ENCODE assay signal across 7 cellular contexts in genomic region chr3:183537295-183537730, GRCh38. TPM values are rescaled to one million over a fixed set of nuclear protein-coding genes. Genes with fewer than 3 reads are reported as not detected.
DNase-seq lines count a peak whose midpoint lies in the region; ATAC-seq and TF ChIP-seq lines count a peak whose summit lies in the region.

No MANE protein-coding gene starts in this region.

- H3K27ac Mint-ChIP-seq in activated B cell treated with CpG ODN at 0.5 μM for 24 hours = peak overlapping the region; percentile 78

- TF ChIP-seq CTCF in HL-60 (IDR thresholded peaks at IDR 0.05; ENCODE audit: insufficient read depth, low read length) = no peak
- no peak for TF ChIP-seq CTCF in activated B cell treated with CpG ODN at 0.5 μM for 24 hours (IDR thresholded peaks at IDR 0.05)
- TF ChIP-seq CTCF in smooth muscle cell (IDR thresholded peaks at IDR 0.05; ENCODE audit: borderline replicate concordance, insufficient read depth, poor library complexity, severe bottlenecking) = no peak

- CTCF ChIA-PET in activated B cell treated with CpG ODN at 0.5 μM for 24 hours (lab: Charles Lee) = interaction anchor here (0.8 to 2.2 kb wide), 4 partner anchors 8 to 31 kb away, joined by 3 to 7 read pairs (median 4); no protein-coding TSS in a partner anchor

- peaks cover 6% of the 10 kb centered on the region for H3K36me3 Mint-ChIP-seq in activated B cell treated with CpG ODN at 0.5 μM for 24 hours (ENCODE audit: low read depth)

- no peaks in the 10 kb centered on the region for H3K36me3 ChIP-seq in smooth muscle cell (ENCODE audit: low read depth)

- POLR2A ChIA-PET in activated B cell treated with CpG ODN at 0.5 μM for 24 hours (lab: Charles Lee) = interaction anchor here (0.6 to 3.9 kb wide), 8 partner anchors 8 to 106 kb away, joined by 3 to 33 read pairs (median 4); partner anchors contain the start of gene KLHL6

- peak; percentile 85 to 87 for DNase-seq in HL-60 (ENCODE audit: low read depth in 1 of 2, low spot score in 1 of 2)
- DNase-seq in activated B cell treated with CpG ODN at 0.5 μM for 24 hours = no peak
- DNase-seq in left cardiac atrium = peak; percentile 46
- peak; percentile 15 for DNase-seq in smooth muscle cell (lab: John Stamatoyannopoulos, UW; ENCODE audit: unreplicated experiment)
- no peak for DNase-seq in NCI-H1105 (lab: John Stamatoyannopoulos, UW)

- no peaks in the 10 kb centered on the region for H3K9me3 ChIP-seq in smooth muscle cell (replicated peaks; ENCODE audit: low read depth)

- peaks cover 4% of the 10 kb centered on the region for H3F3A ChIP-seq in smooth muscle cell (ENCODE audit: low read depth)

- no peaks in the 10 kb centered on the region for H3K79me2 ChIP-seq in smooth muscle cell (ENCODE audit: low read depth)

- H3K4me1 ChIP-seq in smooth muscle cell (ENCODE audit: low read depth) = peaks cover 13% of the 10 kb centered on the region

- no peak overlapping the region for H3K4me2 ChIP-seq in smooth muscle cell

- peak overlapping the region; percentile 39 for H3K4me3 Mint-ChIP-seq in activated B cell treated with CpG ODN at 0.5 μM for 24 hours

- H2AFZ ChIP-seq in smooth muscle cell (ENCODE audit: low read depth) = peak overlapping the region; percentile 28

- H3K27me3 ChIP-seq in HL-60 (ENCODE audit: insufficient read depth, poor library complexity, severe bottlenecking) (no peaks in the 10 kb centered on the region), smooth muscle cell (ENCODE audit: low read depth) (no peaks in the 10 kb centered on the region)

- no peaks in the 10 kb centered on the region for H3K9me3 Mint-ChIP-seq in activated B cell treated with CpG ODN at 0.5 μM for 24 hours

- peaks cover 94% of the 10 kb centered on the region for H3K4me1 Mint-ChIP-seq in activated B cell treated with CpG ODN at 0.5 μM for 24 hours

- ATAC-seq in activated B cell treated with CpG ODN at 0.5 μM for 24 hours (ENCODE audit: low read depth) = no peak
- peak; percentile 72 to 88 for ATAC-seq in left cardiac atrium
- no peak for ATAC-seq in HG02852 (IDR thresholded peaks at IDR 0.05; ENCODE audit: unreplicated experiment)
- no peak for ATAC-seq in HG02973 (IDR thresholded peaks at IDR 0.05; ENCODE audit: unreplicated experiment)

- H3K27ac ChIP-seq in HL-60 (replicated peaks) (peak overlapping the region; percentile 38), smooth muscle cell (ENCODE audit: low read depth) (peak overlapping the region; percentile 88)

- no peaks in the 10 kb centered on the region for H3K27me3 Mint-ChIP-seq in activated B cell treated with CpG ODN at 0.5 μM for 24 hours

- intact Hi-C loops in activated B cell treated with CpG ODN at 0.5 μM for 24 hours (cut with micrococcal nuclease) (loop anchor here (1.0 kb wide), 1 partner anchor 8 kb away; no protein-coding TSS in a partner anchor), left cardiac atrium (cut with DNase I) (no loop called here)

- peak overlapping the region; percentile 47 for H3K9ac ChIP-seq in smooth muscle cell (ENCODE audit: low read depth)

- H4K20me1 ChIP-seq in smooth muscle cell (ENCODE audit: low read depth) = no peaks in the 10 kb centered on the region

- 69% methylated on average over 3 of the region's 4 CpGs for WGBS in smooth muscle cell (ENCODE audit: low lambda C conversion rate)

- H3K4me3 ChIP-seq in HL-60 (replicated peaks; ENCODE audit: insufficient read depth, low read length) = no peak overlapping the region
- H3K4me3 ChIP-seq in smooth muscle cell = no peak overlapping the region

RNA-seq across cellular contexts. Expression of gene KLHL6, which starts 18.2 kb away (rescaled TPM):
- 34.6 and 41.7 TPM in 2 replicates for total RNA-seq in activated B cell treated with CpG ODN at 0.5 μM for 24 hours
- total RNA-seq in left cardiac atrium = 1 to 10 TPM; 1.7 to 2.1 TPM
- total RNA-seq in smooth muscle cell = 0.22 and 0.40 TPM in 2 replicates
- polyA plus RNA-seq in smooth muscle cell = not detected in 2 replicates

Comparison
In these comparisons a context has a peak if more than half of its experiments do, and no peak if none do; other contexts are left out.
1. DNase-seq: peak in HL-60 (2 of 2), left cardiac atrium (single experiment) and smooth muscle cell (single experiment); none in activated B cell treated with CpG ODN at 0.5 μM for 24 hours (single experiment) and NCI-H1105 (single experiment).
2. ATAC-seq: peak in left cardiac atrium (2 of 2); none in activated B cell treated with CpG ODN at 0.5 μM for 24 hours (single experiment), HG02852 (single experiment) and HG02973 (single experiment).
3. RNA of gene KLHL6, which starts 18.2 kb away (total RNA-seq): 34.6 to 41.7 TPM in activated B cell treated with CpG ODN at 0.5 μM for 24 hours; 1.7 to 2.1 TPM in left cardiac atrium and 0.22 to 0.40 TPM in smooth muscle cell; every median in the first group is over 10 times any median in the second.